Comparison of ENCODE assay signal across 16 cellular contexts in genomic region chr5:168135897-168136296, GRCh38.
DNase-seq lines count a peak whose midpoint lies in the region; ATAC-seq and TF ChIP-seq lines count a peak whose summit lies in the region.
"Had no signal": no experiment of that assay in that cellular context is flagged by ENCODE, and none has a peak within 500 bp of the region (broad histone marks: within the 10 kb centered on the region; RNA-seq: fewer than 3 reads in every experiment).

No MANE protein-coding gene starts in this region.

- TF ChIP-seq POLR2A in prostate gland (IDR thresholded peaks at IDR 0.05), result no peak

- 89% methylated on average over 6 of the region's 6 CpGs for WGBS in prostate gland

- no peaks in the 10 kb centered on the region for H3K36me3 Mint-ChIP-seq in mesothelial cell of epicardium

- H3K9ac ChIP-seq in KMS-11, result peak overlapping the region; percentile 60; the same call in 1 of the 2 replicates

- no peak overlapping the region for H3K4me3 Mint-ChIP-seq in mesothelial cell of epicardium
- H3K4me3 Mint-ChIP-seq: CD4-positive, alpha-beta T cell had no signal

- H3K4me3 ChIP-seq in KMS-11 (IDR thresholded peaks at IDR 0.05; ENCODE audit: insufficient read depth, low read depth, low read length) (no peak overlapping the region), prostate gland (no peak overlapping the region)
- H3K4me3 ChIP-seq: gastrocnemius medialis, lower lobe of right lung, thyroid gland had no signal

- intact Hi-C loops in prostate gland (cut with DNase I), result no loop called here

- H4K20me1 ChIP-seq in KMS-11 (ENCODE audit: insufficient read depth), result no peaks in the 10 kb centered on the region

- H3K4me1 Mint-ChIP-seq in mesothelial cell of epicardium, result peaks cover 7% of the 10 kb centered on the region

- H3K27ac ChIP-seq in KMS-11, result peak overlapping the region; percentile 89
- no peak overlapping the region for H3K27ac ChIP-seq in prostate gland
- H3K27ac ChIP-seq: gastrocnemius medialis, lower lobe of right lung, thyroid gland, VCaP had no signal

- H3K4me2 ChIP-seq in KMS-11, result peak overlapping the region; percentile 80

- H3K9me3 Mint-ChIP-seq in mesothelial cell of epicardium, result no peaks in the 10 kb centered on the region
- H3K9me3 Mint-ChIP-seq: CD4-positive, alpha-beta T cell had no signal

- H3K27me3 Mint-ChIP-seq in mesothelial cell of epicardium (ENCODE audit: low read depth), result no peaks in the 10 kb centered on the region

- H3K27me3 ChIP-seq in KMS-11 (ENCODE audit: insufficient read depth, low read depth), result no peaks in the 10 kb centered on the region
- H3K27me3 ChIP-seq in prostate gland (replicated peaks; ENCODE audit: insufficient read depth), result no peaks in the 10 kb centered on the region
- H3K27me3 ChIP-seq: gastrocnemius medialis, thyroid gland had no signal

- no peak overlapping the region for H3K27ac Mint-ChIP-seq in mesothelial cell of epicardium
- H3K27ac Mint-ChIP-seq: CD4-positive, alpha-beta T cell had no signal

- ATAC-seq in GM18517 (IDR thresholded peaks at IDR 0.05; ENCODE audit: unreplicated experiment) (peak; percentile 99), GM21360 (IDR thresholded peaks at IDR 0.05; ENCODE audit: unreplicated experiment) (peak; percentile 98), HG02970 (IDR thresholded peaks at IDR 0.05; ENCODE audit: low FRiP score, unreplicated experiment) (peak; percentile 78), omental fat pad (ENCODE audit: low FRiP score) (no peak)
- ATAC-seq: gastrocnemius medialis, lower lobe of right lung had no signal

- peaks cover 44% of the 10 kb centered on the region for H3K4me1 ChIP-seq in KMS-11 (ENCODE audit: low read depth, poor library complexity, severe bottlenecking)
- no peaks in the 10 kb centered on the region for H3K4me1 ChIP-seq in prostate gland (replicated peaks)
- H3K4me1 ChIP-seq: gastrocnemius medialis, lower lobe of right lung, thyroid gland had no signal

- no peak for DNase-seq in prostate gland (ENCODE audit: low spot score)
- DNase-seq in mesothelial cell of epicardium (ENCODE audit: low spot score in 2 of 2, unreplicated experiment in 2 of 2), result no peak
- DNase-seq in omental fat pad (ENCODE audit: low spot score), result no peak
- no peak for DNase-seq in NOMO-1 treated with dmso at 0.1 percent for 144 hours (lab: John Stamatoyannopoulos, UW; ENCODE audit: unreplicated experiment)
- DNase-seq: activated effector memory CD4-positive, alpha-beta T cell treated with anti-CD3 and anti-CD28 coated beads, Interleukin-2, amount 50 U/mL, for 16 hours; CD4-positive, alpha-beta T cell; cortex of kidney; gastrocnemius medialis; IMR-90; lower lobe of right lung had no signal

- TF ChIP-seq CTCF in KMS-11 (conservative IDR thresholded peaks at IDR 0.05; ENCODE audit: low read depth, low read length) (no peak), prostate gland (IDR thresholded peaks at IDR 0.05) (no peak), mesothelial cell of epicardium (IDR thresholded peaks at IDR 0.05; ENCODE audit: unreplicated experiment) (no peak), omental fat pad (IDR thresholded peaks at IDR 0.05) (no peak)

- no peaks in the 10 kb centered on the region for H3K79me2 ChIP-seq in KMS-11 (ENCODE audit: insufficient read depth, low read depth)

- no peaks in the 10 kb centered on the region for H3K9me3 ChIP-seq in prostate gland
- H3K9me3 ChIP-seq: gastrocnemius medialis, lower lobe of right lung, thyroid gland had no signal

- H3K36me3 ChIP-seq in KMS-11 (ENCODE audit: insufficient read depth), result no peaks in the 10 kb centered on the region
- no peaks in the 10 kb centered on the region for H3K36me3 ChIP-seq in prostate gland
- H3K36me3 ChIP-seq: gastrocnemius medialis, lower lobe of right lung, thyroid gland had no signal

- peak overlapping the region; percentile 55; the same call in 1 of the 2 replicates for H2AFZ ChIP-seq in KMS-11 (ENCODE audit: low read depth)
